Comparison of ENCODE assay signal across 8 cellular contexts in the genomic region with DNA sequence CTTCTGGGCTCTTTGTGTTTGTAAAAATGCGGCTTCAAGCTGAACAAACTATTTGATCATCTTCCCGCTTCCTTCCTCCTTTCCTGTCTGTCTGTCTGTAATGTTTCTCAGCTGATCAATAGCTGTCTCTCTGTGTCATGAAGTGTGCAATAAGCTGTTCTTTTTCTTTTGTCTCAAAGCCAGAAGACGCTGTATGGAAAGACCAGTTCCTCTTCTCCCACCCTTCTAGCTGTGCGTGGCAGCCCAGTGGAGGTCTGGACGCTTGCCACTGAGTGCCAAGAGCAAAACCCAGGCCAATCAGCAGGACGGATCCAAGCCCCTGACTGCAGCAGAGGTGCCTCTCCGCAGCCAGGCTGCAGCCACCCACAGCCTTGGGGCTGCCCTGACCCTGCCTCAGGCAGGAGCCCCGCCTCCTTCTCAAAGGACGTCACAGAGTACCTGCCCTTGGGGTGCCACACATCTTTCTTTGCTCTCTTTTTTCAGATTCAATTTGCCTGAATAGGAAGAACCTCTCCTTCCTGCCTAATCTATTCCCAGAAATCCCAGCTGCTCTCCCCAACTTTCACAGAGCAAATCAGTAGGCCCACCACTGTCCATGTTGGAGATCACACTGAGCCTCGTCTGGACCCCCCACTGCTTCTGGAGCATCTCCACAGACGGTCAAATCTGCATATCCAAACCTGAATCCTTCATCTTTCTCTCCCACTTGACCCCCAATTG.
A peak's percentile ranks its signal among the peaks of the same experiment; 100 is the strongest.
DNase-seq lines count a peak whose midpoint lies in the region; ATAC-seq lines count a peak whose summit lies in the region.

No MANE protein-coding gene starts in this region.

- H3K27me3 Mint-ChIP-seq in central memory CD8-positive, alpha-beta T cell, result no peaks in the 10 kb centered on the region

- peaks cover 24% of the 10 kb centered on the region for H3K4me1 Mint-ChIP-seq in central memory CD8-positive, alpha-beta T cell

- peak overlapping the region; percentile 71 for H3K4me3 Mint-ChIP-seq in central memory CD8-positive, alpha-beta T cell

- H3K27ac Mint-ChIP-seq in central memory CD8-positive, alpha-beta T cell (ENCODE audit: low read depth), result peak overlapping the region; percentile 79

- ATAC-seq in central memory CD8-positive, alpha-beta T cell (replicated peaks; ENCODE audit: extremely low read depth, poor library complexity, severe bottlenecking), result peak; percentile 37
- ATAC-seq in HG03342 (IDR thresholded peaks at IDR 0.05; ENCODE audit: unreplicated experiment) (no peak), HG03280 (IDR thresholded peaks at IDR 0.05; ENCODE audit: unreplicated experiment) (no peak)

- H3K36me3 Mint-ChIP-seq in central memory CD8-positive, alpha-beta T cell (ENCODE audit: insufficient read depth), result peaks cover 1% of the 10 kb centered on the region

- H3K9me3 Mint-ChIP-seq in central memory CD8-positive, alpha-beta T cell, result peaks cover 7% of the 10 kb centered on the region

- DNase-seq in Kasumi-1 (lab: John Stamatoyannopoulos, UW) (peak; percentile 80 to 89), UCSD-AML1 (lab: John Stamatoyannopoulos, UW; ENCODE audit: unreplicated experiment) (peak; percentile 84), medulla oblongata (ENCODE audit: extremely low spot score) (peak; percentile 92), NCI-H187 treated with DMSO at 0.1 percent for 48 hours (lab: John Stamatoyannopoulos, UW) (no peak)
- no peak for DNase-seq in central memory CD8-positive, alpha-beta T cell (ENCODE audit: low spot score in 2 of 2)
- peak; percentile 26 for DNase-seq in stimulated activated CD8-positive, alpha-beta memory T cell treated with anti-CD3 and anti-CD28 coated beads, Interleukin-4, amount 100 ng/mL, for 24 hours (ENCODE audit: low read depth)

Comparison
In these comparisons a context has a peak if more than half of its experiments do, and no peak if none do; other contexts are left out.
1. DNase-seq: peak in Kasumi-1 (2 of 2), UCSD-AML1 (single experiment), medulla oblongata (single experiment) and stimulated activated CD8-positive, alpha-beta memory T cell treated with anti-CD3 and anti-CD28 coated beads, Interleukin-4, amount 100 ng/mL, for 24 hours (single experiment); none in central memory CD8-positive, alpha-beta T cell (0 of 2) and NCI-H187 treated with DMSO at 0.1 percent for 48 hours (single experiment).